Comparison of ENCODE assay signal across 9 cellular contexts in the genomic region with DNA sequence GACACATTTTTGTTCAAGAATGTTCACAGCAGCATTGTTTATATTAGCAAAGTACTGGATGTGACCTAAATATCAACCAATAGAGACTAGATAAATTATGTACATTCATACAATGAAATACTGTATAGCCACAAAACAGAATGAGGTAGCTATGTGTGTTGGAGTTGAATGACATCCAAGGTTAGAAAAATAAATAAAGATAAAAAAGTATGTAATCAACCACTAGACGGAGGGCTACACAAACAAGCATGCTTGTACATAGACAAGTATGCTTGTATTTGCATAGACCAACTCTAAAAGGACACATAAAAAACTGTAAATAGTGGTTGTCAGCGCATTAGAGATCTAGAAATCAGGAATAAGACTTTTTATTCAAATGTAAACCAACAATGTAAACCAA. TPM values are rescaled to one million over a fixed set of nuclear protein-coding genes. Genes with fewer than 3 reads are reported as not detected.
DNase-seq lines count a peak whose midpoint lies in the region; ATAC-seq, FAIRE-seq and TF ChIP-seq lines count a peak whose summit lies in the region.
"Had no signal": no experiment of that assay in that cellular context is flagged by ENCODE, and none has a peak within 500 bp of the region (broad histone marks: within the 10 kb centered on the region; RNA-seq: fewer than 3 reads in every experiment).

No MANE protein-coding gene starts in this region.

- H3K36me3 Mint-ChIP-seq in stimulated activated naive CD8-positive, alpha-beta T cell treated with anti-CD3 and anti-CD28 coated beads, Interleukin-15, Interleukin-2, amounts not matched to agents 100 ng/mL and 50 ng/mL, for 24 hours (ENCODE audit: low read depth): peaks cover 72% of the 10 kb centered on the region
- H3K36me3 Mint-ChIP-seq in memory B cell: peaks cover 28% of the 10 kb centered on the region

- H3K4me3 ChIP-seq in K562 (peak overlapping the region; percentile 84), aorta (ENCODE audit: low read length in 2 of 2) (peak overlapping the region; percentile 41 to 79)

- H2AFZ ChIP-seq in K562 (ENCODE audit: low read depth, low read length): no peak overlapping the region

- no peak for TF ChIP-seq EP300 in K562 (IDR thresholded peaks at IDR 0.05; ENCODE audit: low read length)

- CTCF ChIA-PET in K562 (lab: Yijun Ruan, JAX; ENCODE audit: low intra/inter-chr PET ratio): no interaction called here

- H3K4me3 Mint-ChIP-seq in stimulated activated naive CD8-positive, alpha-beta T cell treated with anti-CD3 and anti-CD28 coated beads, Interleukin-15, Interleukin-2, amounts not matched to agents 100 ng/mL and 50 ng/mL, for 24 hours: peak overlapping the region; percentile 94
- peak overlapping the region; percentile 97 for H3K4me3 Mint-ChIP-seq in memory B cell

- WGBS in K562 (ENCODE audit: insufficient coverage, low coverage, missing lambda C conversion rate): 16% methylated on average over 2 of the region's 2 CpGs
- WGBS in aorta, 2 donors: 38 to 42% methylated on average over 2 of the region's 2 CpGs

- H4K20me1 ChIP-seq in K562 (replicated peaks; ENCODE audit: control insufficient read depth, insufficient read depth, low read length): peaks cover 5% of the 10 kb centered on the region; the same call in 1 of the 2 replicates

- POLR2A ChIA-PET in K562 (lab: Yijun Ruan, JAX): interaction anchor here (0.7 to 1.6 kb wide), 2 partner anchors 13 to 23 kb away, joined by 3 read pairs; no protein-coding TSS in a partner anchor

- no peak for ATAC-seq in stimulated activated naive CD8-positive, alpha-beta T cell treated with anti-CD3 and anti-CD28 coated beads, Interleukin-15, Interleukin-2, amounts not matched to agents 100 U/mL and 50 U/mL, for 24 hours
- ATAC-seq in K562 (no peak), memory B cell (ENCODE audit: low read depth) (no peak), aorta (ENCODE audit: low FRiP score) (no peak), HG02885 (IDR thresholded peaks at IDR 0.05; ENCODE audit: poor library complexity, unreplicated experiment) (no peak), GM18519 (IDR thresholded peaks at IDR 0.05; ENCODE audit: low FRiP score, unreplicated experiment) (no peak)
- ATAC-seq: left colon had no signal

- H3K79me2 ChIP-seq in K562 (ENCODE audit: control insufficient read depth, insufficient read depth, low read length): peaks cover 77% of the 10 kb centered on the region

- TF ChIP-seq RAD21 in K562 (CRISPR knock-in tag; conservative IDR thresholded peaks at IDR 0.05 in 1 of 2, IDR thresholded peaks at IDR 0.05 in 1 of 2): no peak

- peaks cover 7% of the 10 kb centered on the region for H3K9me3 Mint-ChIP-seq in stimulated activated naive CD8-positive, alpha-beta T cell treated with anti-CD3 and anti-CD28 coated beads, Interleukin-15, Interleukin-2, amounts not matched to agents 100 ng/mL and 50 ng/mL, for 24 hours
- no peaks in the 10 kb centered on the region for H3K9me3 Mint-ChIP-seq in memory B cell

- H3K4me1 ChIP-seq in K562 (replicated peaks in 1 of 2; ENCODE audit: control insufficient read depth in 2 of 2, insufficient read depth in 2 of 2, low read length in 2 of 2) (peaks cover 3 to 7% of the 10 kb centered on the region in 2 experiments; a peak in 2 of 5 replicates), aorta (ENCODE audit: control insufficient read depth in 1 of 2, insufficient read depth in 2 of 2, low read length in 2 of 2) (peaks cover 0 to 5% of the 10 kb centered on the region in 2 donors)

- intact Hi-C loops in K562 (cut with micrococcal nuclease) (loop anchor here (5.0 kb wide), 3 partner anchors 86 to 301 kb away; a partner anchor contains a TSS), aorta (cut with DNase I) (loop anchor here in 1 of 2 donors (10.0 kb wide), 1 partner anchor 83 kb away; a partner anchor contains a TSS)

- peaks cover 10% of the 10 kb centered on the region for H3K9me3 ChIP-seq in K562 (replicated peaks; ENCODE audit: control insufficient read depth, insufficient read depth, low read depth, low read length)
- peaks cover 1% of the 10 kb centered on the region for H3K9me3 ChIP-seq in aorta (ENCODE audit: control insufficient read depth, low read length)

- H3K4me1 Mint-ChIP-seq in stimulated activated naive CD8-positive, alpha-beta T cell treated with anti-CD3 and anti-CD28 coated beads, Interleukin-15, Interleukin-2, amounts not matched to agents 100 ng/mL and 50 ng/mL, for 24 hours (ENCODE audit: low read depth): peaks cover 75% of the 10 kb centered on the region
- H3K4me1 Mint-ChIP-seq in memory B cell: peaks cover 50% of the 10 kb centered on the region

- H3K27me3 ChIP-seq in K562 (ENCODE audit: control insufficient read depth in 2 of 2, insufficient read depth in 2 of 2, low read length in 2 of 2) (no peaks in the 10 kb centered on the region), aorta (ENCODE audit: control insufficient read depth in 1 of 2, insufficient read depth in 2 of 2, low read length in 1 of 2) (no peaks in the 10 kb centered on the region)

- H3K9ac ChIP-seq in K562 (ENCODE audit: insufficient read depth in 1 of 2, low read depth in 2 of 2, low read length in 2 of 2): peak overlapping the region in 1 of 2 experiments; percentile 78; a peak in 3 of 4 replicates

- FAIRE-seq in K562 (lab: Jason Lieb, UNC): no peak

- no peak for TF ChIP-seq POLR2A in K562 (conservative IDR thresholded peaks at IDR 0.05)

- in situ Hi-C loops in K562 (cut with MboI): no loop called here

- H3K27ac Mint-ChIP-seq in stimulated activated naive CD8-positive, alpha-beta T cell treated with anti-CD3 and anti-CD28 coated beads, Interleukin-15, Interleukin-2, amounts not matched to agents 100 ng/mL and 50 ng/mL, for 24 hours: no peak overlapping the region
- peak overlapping the region; percentile 96 for H3K27ac Mint-ChIP-seq in memory B cell

- no peaks in the 10 kb centered on the region for H3K9me1 ChIP-seq in K562 (ENCODE audit: control insufficient read depth, insufficient read depth, low read length)

- BruUV-seq in K562 (replicated peaks; lab: Mats Ljungman, UMichigan): no TSS peak

- peak overlapping the region; percentile 46 for H3K4me2 ChIP-seq in K562 (ENCODE audit: insufficient read depth, low read length)

- no peak for DNase-seq in stimulated activated naive CD8-positive, alpha-beta T cell treated with anti-CD3 and anti-CD28 coated beads, Interleukin-15, Interleukin-2, amounts not matched to agents 100 U/mL and 50 U/mL, for 24 hours
- DNase-seq in K562 (ENCODE audit: extremely low read depth in 1 of 4, low spot score in 3 of 4) (no peak), memory B cell (ENCODE audit: low spot score in 2 of 2) (no peak), aorta (no peak)
- no peak for DNase-seq in activated CD8-positive, alpha-beta memory T cell treated with anti-CD3 and anti-CD28 coated beads, Interleukin-2, amount 50 U/mL, for 4 hours
- DNase-seq: left colon had no signal

- TF ChIP-seq CTCF in K562 (IDR thresholded peaks at IDR 0.05 in 2 of 3, conservative IDR thresholded peaks at IDR 0.05 in 1 of 3; ENCODE audit: insufficient read depth in 2 of 3, low read depth in 1 of 3, low read length in 3 of 3): no peak

- H3K27me3 Mint-ChIP-seq in stimulated activated naive CD8-positive, alpha-beta T cell treated with anti-CD3 and anti-CD28 coated beads, Interleukin-15, Interleukin-2, amounts not matched to agents 100 ng/mL and 50 ng/mL, for 24 hours: no peaks in the 10 kb centered on the region
- H3K27me3 Mint-ChIP-seq in memory B cell: no peaks in the 10 kb centered on the region

- H3K27ac ChIP-seq in K562 (ENCODE audit: extremely low read depth, low read depth, low read length) (no peak overlapping the region), aorta (ENCODE audit: low read depth in 1 of 2, low read length in 2 of 2) (no peak overlapping the region)

- H3K36me3 ChIP-seq in K562 (ENCODE audit: control insufficient read depth, insufficient read depth, low read length) (peaks cover 53% of the 10 kb centered on the region), aorta (ENCODE audit: control insufficient read depth in 1 of 2, insufficient read depth in 2 of 2, low read length in 1 of 2) (no peaks in the 10 kb centered on the region)

TF ChIP-seq in K562, 482 proteins besides CTCF, POLR2A, EP300 and RAD21 (continues in another document):
- TF ChIP-seq HDAC6 (IDR thresholded peaks at IDR 0.05; ENCODE audit: low read depth, low read length): no peak

RNA-seq across cellular contexts. Expression of a gene that starts 3.0 kb away (rescaled TPM):
- 5.6 and 16.4 TPM in 2 replicates for total RNA-seq in K562 (2011; cell fraction: chromatin; rRNA removed; ENCODE audit: low replicate concordance)
- total RNA-seq in K562 (2011; cell fraction: nucleolus; rRNA removed): 2.7 and 4.2 TPM in 2 replicates
- 8.1 and 12.4 TPM in 2 replicates for total RNA-seq in K562 (2011; cell fraction: nucleoplasm; rRNA removed)
- 3.6 and 3.8 TPM in 2 replicates for total RNA-seq in K562 (2014; rRNA removed)
- total RNA-seq in K562 (2014; rRNA removed; fragmentation: Illumina TruSeq; extraction: Trizol): 4.3 and 5.2 TPM in 2 replicates
- 5.0 TPM in 2 replicates for total RNA-seq in K562 (2015; rRNA removed; fragmentation: Illumina TruSeq; extraction: Trizol)
- total RNA-seq in K562 (2021): 5.1 and 6.0 TPM in 2 replicates
- polyA plus RNA-seq in K562 (2011; rRNA removed): 9.3 and 9.7 TPM in 2 replicates
- polyA plus RNA-seq in K562 (2011; cell fraction: cytosol; rRNA removed): 1.9 and 5.3 TPM in 2 replicates
- 3.5 and 5.3 TPM in 2 replicates for polyA plus RNA-seq in K562 (2011; cell fraction: nucleus; rRNA removed)
- polyA plus RNA-seq in K562 (2012): 2.8 and 3.1 TPM in 2 replicates
- polyA plus RNA-seq in K562 (2014; fragmentation: Illumina TruSeq; extraction: Trizol): 4.7 and 5.1 TPM in 2 replicates
- 1 to 10 TPM; 1.4 to 3.9 TPM for polyA plus RNA-seq in K562 (2014; fragmentation: Nextera tagmentation; extraction: Ambion mirVana)
- 3.2 and 3.5 TPM in 2 replicates for polyA plus RNA-seq in K562 (2014; rRNA removed)
- polyA minus RNA-seq in K562 (2011; rRNA and poly(A)+ RNA removed): 17.1 and 23.3 TPM in 2 replicates
- 4.6 and 5.3 TPM in 2 replicates for polyA minus RNA-seq in K562 (2011; cell fraction: cytosol; rRNA and poly(A)+ RNA removed)
- 5.1 and 11.6 TPM in 2 replicates for polyA minus RNA-seq in K562 (2011; cell fraction: nucleus; rRNA and poly(A)+ RNA removed)
- total RNA-seq in aorta: 10 to 100 TPM; 18.8 to 21.0 TPM
- polyA plus RNA-seq in aorta: 1 to 10 TPM; 5.1 to 7.1 TPM
